ENCODE assay signal across 8 cellular contexts in genomic region chr15:72375501-72375845, GRCh38. TPM values are rescaled to one million over a fixed set of nuclear protein-coding genes. Genes with fewer than 3 reads are reported as not detected.
DNase-seq lines count a peak whose midpoint lies in the region; ATAC-seq and TF ChIP-seq lines count a peak whose summit lies in the region.

No MANE protein-coding gene starts in this region.

- peak overlapping the region; percentile 99 for H3K9ac ChIP-seq in ES-I3 (ENCODE audit: low read depth, low read length)
- peak overlapping the region; percentile 94 for H3K9ac ChIP-seq in HUES64 (ENCODE audit: low read depth, low read length)

- H3K4me1 ChIP-seq in ES-I3 (ENCODE audit: insufficient read depth, low read length) (peaks cover 4% of the 10 kb centered on the region; the same call in 1 of the 2 replicates), HUES64 (ENCODE audit: insufficient read depth, low read length) (no peaks in the 10 kb centered on the region), body of pancreas (peaks cover 31% of the 10 kb centered on the region), stomach (peaks cover 18 to 56% (median 46%) of the 10 kb centered on the region in 4 donors)

- no peaks in the 10 kb centered on the region for H3K36me3 ChIP-seq in ES-I3 (ENCODE audit: insufficient read depth, low read length)
- no peaks in the 10 kb centered on the region for H3K36me3 ChIP-seq in HUES64 (ENCODE audit: insufficient read depth, low read length)
- H3K36me3 ChIP-seq in body of pancreas (replicated peaks in 1 of 2; ENCODE audit: insufficient read depth in 1 of 2, low read depth in 2 of 2) = no peaks in the 10 kb centered on the region
- peaks cover 0 to 13% (median 7%) of the 10 kb centered on the region in 4 donors for H3K36me3 ChIP-seq in stomach

- WGBS in HUES64 = 1% methylated on average over 17 of the region's 17 CpGs
- WGBS in body of pancreas, 2 donors = 0% methylated on average over 4 to 17 of the region's 17 CpGs
- whole genome bisulfite sequencing in stomach, 5 donors = 0 to 1% (median 0%) methylated on average over 12 to 17 of the region's 17 CpGs

- peak overlapping the region; percentile 53 for H3K27ac ChIP-seq in HUES64 (ENCODE audit: low read depth, low read length)
- peak overlapping the region; percentile 34 to 91 (median 81) for H3K27ac ChIP-seq in body of pancreas
- H3K27ac ChIP-seq in layer of hippocampus (ENCODE audit: low read depth, low read length) = peak overlapping the region; percentile 93
- peak overlapping the region; percentile 88 to 94 (median 91) for H3K27ac ChIP-seq in stomach

- TF ChIP-seq POLR2A in body of pancreas (IDR thresholded peaks at IDR 0.05) (no peak), stomach (IDR thresholded peaks at IDR 0.05) (no peak)

- H3K4me3 ChIP-seq in HUES64 (ENCODE audit: low read length) = peak overlapping the region; percentile 94
- peak overlapping the region; percentile 44 to 75 for H3K4me3 ChIP-seq in body of pancreas
- H3K4me3 ChIP-seq in stomach = peak overlapping the region; percentile 68 to 79 (median 75)

- no peaks in the 10 kb centered on the region for H3K9me3 ChIP-seq in ES-I3 (ENCODE audit: control insufficient read depth, insufficient read depth, low read length)
- no peaks in the 10 kb centered on the region for H3K9me3 ChIP-seq in HUES64 (ENCODE audit: insufficient read depth, low read depth, low read length)
- no peaks in the 10 kb centered on the region for H3K9me3 ChIP-seq in body of pancreas
- no peaks in the 10 kb centered on the region for H3K9me3 ChIP-seq in stomach

- peak; percentile 69 to 80 (median 74) for DNase-seq in body of pancreas
- peak; percentile 77 for DNase-seq in stomach
- DNase-seq in kidney glomerular epithelial cell (lab: John Stamatoyannopoulos, UW) = no peak
- DNase-seq in NCI-H524 (lab: John Stamatoyannopoulos, UW) = no peak

- H3K27me3 ChIP-seq in HUES64 (ENCODE audit: insufficient read depth, low read length) (peaks cover 7% of the 10 kb centered on the region; the same call in 1 of the 2 replicates), body of pancreas (no peaks in the 10 kb centered on the region), layer of hippocampus (ENCODE audit: control insufficient read depth, insufficient read depth, low read length) (no peaks in the 10 kb centered on the region), stomach (no peaks in the 10 kb centered on the region)

- ATAC-seq in GM21529 (IDR thresholded peaks at IDR 0.05; ENCODE audit: unreplicated experiment) (peak; percentile 54), body of pancreas (peak; percentile 80)

- intact Hi-C loops in body of pancreas (cut with DNase I) = no loop called here
- intact Hi-C loops in stomach (cut with DNase I; ENCODE audit: low total_unique reads) = no loop called here

- TF ChIP-seq EP300 in stomach (IDR thresholded peaks at IDR 0.05) = no peak

- TF ChIP-seq CTCF in body of pancreas (IDR thresholded peaks at IDR 0.05) = no peak
- no peak for TF ChIP-seq CTCF in stomach (IDR thresholded peaks at IDR 0.05)

RNA-seq across cellular contexts. Expression of gene HEXA, which starts 0.3 kb away (rescaled TPM):
- polyA plus RNA-seq in HUES64 (2013, experiment 1 of 2) = 31.2 TPM
- 30.4 TPM for polyA plus RNA-seq in HUES64 (2013, experiment 2 of 2)
- 10 to 100 TPM; 35.5 to 48.8 TPM for total RNA-seq in body of pancreas
- total RNA-seq in stomach = 10 to 100 TPM; 30.7 to 84.8 (median 53.5) TPM
- 10 to 100 TPM; 33.9 to 67.0 (median 62.6) TPM for polyA plus RNA-seq in stomach

RNA-seq across cellular contexts. Expression of gene TMEM202, which starts 22.6 kb away (rescaled TPM):
- not detected for polyA plus RNA-seq in HUES64 (2013, experiment 1 of 2)
- polyA plus RNA-seq in HUES64 (2013, experiment 2 of 2) = not detected
- total RNA-seq in body of pancreas (not detected), stomach (not detected)
- not detected for polyA plus RNA-seq in stomach

RNA-seq across cellular contexts. Expression of gene CELF6, which starts 55.5 kb away (rescaled TPM):
- polyA plus RNA-seq in HUES64 (2013, experiment 1 of 2) = not detected
- not detected for polyA plus RNA-seq in HUES64 (2013, experiment 2 of 2)
- total RNA-seq in body of pancreas (1 to 10 TPM; 4.2 to 7.9 TPM), stomach (1 to 10 TPM in 2 of 5 donors, under 1 TPM in 1, not detected in 2; 0.55 to 4.0 (median 1.9) TPM)
- 1 to 10 TPM in 1 of 3 donors, under 1 TPM in 2; 0.44 to 3.9 (median 0.61) TPM for polyA plus RNA-seq in stomach

Comparison
In these comparisons a context has a peak if more than half of its experiments do, and no peak if none do; other contexts are left out.
1. DNase-seq: peak in body of pancreas (4 of 4) and stomach (single experiment); none in kidney glomerular epithelial cell (single experiment) and NCI-H524 (0 of 2).
2. Peak in every context shown above with its lines, with median percentiles within 50 percentile points of each other: H3K27ac ChIP-seq and H3K4me3 ChIP-seq.